Comparison of ENCODE assay signal across 8 cellular contexts in the genomic region with DNA sequence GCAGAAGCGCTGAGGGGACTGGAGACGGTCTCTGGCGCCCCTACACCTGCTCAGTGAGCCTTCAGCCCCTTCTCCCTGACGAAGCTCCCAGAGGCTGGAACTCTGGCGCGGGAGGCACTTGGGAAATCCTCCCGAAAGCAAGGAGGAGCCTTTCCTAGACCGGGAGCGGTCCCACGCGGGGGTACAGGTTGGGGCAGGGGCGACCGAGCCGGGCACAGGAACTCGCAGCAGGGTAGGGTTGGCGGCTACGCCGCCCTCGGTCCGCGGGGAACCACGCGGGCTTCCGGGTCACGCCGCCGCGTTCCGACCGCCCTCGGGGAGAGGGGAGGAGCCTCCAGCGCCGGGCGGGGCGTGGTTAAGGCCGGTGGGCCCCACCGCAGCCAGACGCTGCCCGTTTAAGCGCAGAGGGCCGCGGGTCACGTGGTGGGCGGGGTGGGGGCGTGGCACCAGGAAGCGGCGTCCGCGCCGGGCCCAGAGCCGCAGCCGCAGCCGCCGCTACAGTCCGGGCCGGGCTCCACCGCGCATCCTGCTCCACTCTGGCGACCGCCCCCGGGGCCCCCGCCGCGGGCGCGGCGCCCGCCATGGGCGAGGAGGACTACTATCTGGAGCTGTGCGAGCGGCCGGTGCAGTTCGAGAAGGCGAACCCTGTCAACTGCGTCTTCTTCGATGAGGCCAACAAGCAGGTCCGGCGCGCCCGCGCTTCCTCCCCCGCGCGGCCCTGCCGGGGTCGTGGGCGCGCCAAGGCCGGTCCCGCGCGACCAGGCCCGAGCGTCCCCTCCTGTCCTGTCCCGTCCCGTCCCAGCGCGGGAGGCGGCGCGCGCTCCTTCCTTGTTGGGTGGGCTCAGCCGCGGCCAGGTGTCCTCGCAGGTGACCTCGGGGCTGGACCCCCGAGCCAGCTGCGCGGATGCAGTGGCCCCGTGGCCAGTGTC. TPM values are rescaled to one million over a fixed set of nuclear protein-coding genes. Genes with fewer than 3 reads are reported as not detected.
DNase-seq lines count a peak whose midpoint lies in the region; ATAC-seq and TF ChIP-seq lines count a peak whose summit lies in the region.

A gene (plus strand): TSS at position 474 of the 929 bp plus-strand sequence. CDS start 108 bp downstream, at position 582.

- no peaks in the 10 kb centered on the region for H4K20me1 ChIP-seq in Karpas-422 (ENCODE audit: insufficient read depth, low read depth, low read length)

- H3K27me3 Mint-ChIP-seq in activated T-helper 17 cell treated with anti-CD3 and anti-CD28 coated beads, Interleukin-2, amount 50 U/mL, for 72 hours = no peaks in the 10 kb centered on the region
- H3K27me3 Mint-ChIP-seq in natural killer cell (ENCODE audit: low read depth in 2 of 2) = no peaks in the 10 kb centered on the region

- H3K4me1 Mint-ChIP-seq in activated T-helper 17 cell treated with anti-CD3 and anti-CD28 coated beads, Interleukin-2, amount 50 U/mL, for 72 hours = peaks cover 7% of the 10 kb centered on the region
- peaks cover 53 to 55% of the 10 kb centered on the region in 2 donors for H3K4me1 Mint-ChIP-seq in natural killer cell

- no peaks in the 10 kb centered on the region for H3K9me3 ChIP-seq in Karpas-422 (ENCODE audit: low read length)

- H3K9me2 ChIP-seq in Karpas-422 (replicated peaks; ENCODE audit: insufficient read depth, low read length) = no peaks in the 10 kb centered on the region

- intact Hi-C loops in natural killer cell (cut with micrococcal nuclease) = loop anchor here (2.0 to 5.0 kb wide), 2 partner anchors 51 to 69 kb away; a partner anchor contains a TSS

- ATAC-seq in GM21825 (IDR thresholded peaks at IDR 0.05; ENCODE audit: unreplicated experiment) (peak; percentile 75), natural killer cell (peak; percentile 89 to 97 (median 91))
- ATAC-seq in activated T-helper 17 cell treated with anti-CD3 and anti-CD28 coated beads, Interleukin-2, amount 50 U/mL, for 72 hours (replicated peaks) = peak; percentile 92

- peak within 1 kb of the TSS; percentile 90 for H3K4me2 ChIP-seq in Karpas-422 (ENCODE audit: low read depth, low read length, poor library complexity, severe bottlenecking)

- H3K4me1 ChIP-seq in Karpas-422 (ENCODE audit: low read length) = peaks cover 24% of the 10 kb centered on the region

- H3K4me3 Mint-ChIP-seq in activated T-helper 17 cell treated with anti-CD3 and anti-CD28 coated beads, Interleukin-2, amount 50 U/mL, for 72 hours = peak within 1 kb of the TSS; percentile 95
- H3K4me3 Mint-ChIP-seq in natural killer cell = peak within 1 kb of the TSS; percentile 98

- H3K36me3 ChIP-seq in Karpas-422 (ENCODE audit: insufficient read depth, low read length) = peaks cover 12% of the 10 kb centered on the region

- peak within 1 kb of the TSS; percentile 93 for H2AFZ ChIP-seq in Karpas-422 (ENCODE audit: low read length)

- DNase-seq in EH (ENCODE audit: low read depth) (peak; percentile 91), Karpas-422 (peak; percentile 98), RPMI7951 (ENCODE audit: low read depth) (peak; percentile 88), fibroblast of mammary gland (ENCODE audit: low read depth) (peak; percentile 87), natural killer cell (peak; percentile 98)
- peak; percentile 89 to 96 (median 94) for DNase-seq in stimulated activated naive CD4-positive, alpha-beta T cell (lab: John Stamatoyannopoulos, UW)

- H3K4me3 ChIP-seq in Karpas-422 (ENCODE audit: low read length) (peak within 1 kb of the TSS; percentile 93), fibroblast of mammary gland (ENCODE audit: control insufficient read depth, low read depth, low read length) (peak within 1 kb of the TSS; percentile 80)

- peaks cover 48% of the 10 kb centered on the region for H3K79me2 ChIP-seq in Karpas-422 (ENCODE audit: low read length)

- H3K36me3 Mint-ChIP-seq in activated T-helper 17 cell treated with anti-CD3 and anti-CD28 coated beads, Interleukin-2, amount 50 U/mL, for 72 hours (ENCODE audit: low read depth) = peaks cover 42% of the 10 kb centered on the region
- no peaks in the 10 kb centered on the region for H3K36me3 Mint-ChIP-seq in natural killer cell

- H3K9ac ChIP-seq in Karpas-422 (ENCODE audit: low read length) = peak within 1 kb of the TSS; percentile 84

- H3K27me3 ChIP-seq in Karpas-422 (ENCODE audit: low read length) = no peaks in the 10 kb centered on the region

- TF ChIP-seq CTCF in fibroblast of mammary gland (conservative IDR thresholded peaks at IDR 0.05; ENCODE audit: control insufficient read depth, insufficient read depth, low read depth, low read length) (no peak), natural killer cell (IDR thresholded peaks at IDR 0.05) (no peak)

- H3K27ac Mint-ChIP-seq in activated T-helper 17 cell treated with anti-CD3 and anti-CD28 coated beads, Interleukin-2, amount 50 U/mL, for 72 hours = peak within 1 kb of the TSS; percentile 97
- peak within 1 kb of the TSS; percentile 94 for H3K27ac Mint-ChIP-seq in natural killer cell

- no peaks in the 10 kb centered on the region for H3K9me3 Mint-ChIP-seq in activated T-helper 17 cell treated with anti-CD3 and anti-CD28 coated beads, Interleukin-2, amount 50 U/mL, for 72 hours
- H3K9me3 Mint-ChIP-seq in natural killer cell = no peaks in the 10 kb centered on the region

- H3K27ac ChIP-seq in Karpas-422 (ENCODE audit: low read length) = 0 out of 2 replicates have a peak within 1 kb of the TSS, but pooled peaks have one; percentile 29

RNA-seq across cellular contexts. Expression of the gene that starts here (rescaled TPM):
- total RNA-seq in Karpas-422 (2014; rRNA removed; shearing (Covaris generic); ENCODE audit: low replicate concordance) = 29.3 and 57.7 TPM in 2 replicates
- 19.4 and 23.8 TPM in 2 replicates for total RNA-seq in RPMI7951 (2014; rRNA removed; shearing (Covaris generic))
- total RNA-seq in activated T-helper 17 cell treated with anti-CD3 and anti-CD28 coated beads, Interleukin-2, amount 50 U/mL, for 72 hours = 10 to 100 TPM; 24.6 to 55.0 TPM
- total RNA-seq in natural killer cell = 10 to 100 TPM; 71.1 to 84.4 (median 77.2) TPM

Comparison
In these comparisons a context has a peak if more than half of its experiments do, and no peak if none do; other contexts are left out.
1. Peak in every context shown above with its lines: DNase-seq, ATAC-seq, H3K4me3 ChIP-seq and H3K27ac ChIP-seq.